Comparison of ENCODE assay signal across 20 cellular contexts in genomic region chr20:57117296-57117695, GRCh38.
DNase-seq lines count a peak whose midpoint lies in the region; ATAC-seq, FAIRE-seq and TF ChIP-seq lines count a peak whose summit lies in the region.
"Had no signal": no experiment of that assay in that cellular context is flagged by ENCODE, and none has a peak within 500 bp of the region (broad histone marks: within the 10 kb centered on the region; RNA-seq: fewer than 3 reads in every experiment).

No MANE protein-coding gene starts in this region.

- no peaks in the 10 kb centered on the region for H3K79me1 ChIP-seq in H9 (ENCODE audit: insufficient read depth, low read depth, low read length, poor library complexity, severe bottlenecking)

- no peak overlapping the region for H3K4me3 Mint-ChIP-seq in H9
- H3K4me3 Mint-ChIP-seq in activated CD4-positive, alpha-beta T cell treated with anti-CD3 and anti-CD28 coated beads, Interleukin-2, amount 10 ng/mL, durations not matched to agents 24 days and 14 days, result no peak overlapping the region
- H3K4me3 Mint-ChIP-seq: HFFc6; T-helper 2 cell treated with Interferon-gamma antibody and Interleukin-4, amounts not matched to agents 5 μg/mL and 100 μg/mL, for 36 hours had no signal

- H3K23me2 ChIP-seq in H9 (ENCODE audit: insufficient read length, low read depth, low read length, poor library complexity, severe bottlenecking), result peaks cover 4% of the 10 kb centered on the region

- no peak overlapping the region for H4K5ac ChIP-seq in H9 (ENCODE audit: insufficient read length, low read depth, low read length)

- TF ChIP-seq CTCF in H9 (conservative IDR thresholded peaks at IDR 0.05), result no peak

- H2BK20ac ChIP-seq in H9 (ENCODE audit: low read depth, low read length, poor library complexity, severe bottlenecking), result no peak overlapping the region

- no peaks in the 10 kb centered on the region for H3K79me2 ChIP-seq in H9 (ENCODE audit: insufficient read depth, low read length)

- no peaks in the 10 kb centered on the region; the same call in 1 of the 2 replicates for H3K4me1 ChIP-seq in H9 (ENCODE audit: insufficient read depth, low read length)
- H3K4me1 ChIP-seq: BE2C, SJSA1 had no signal

- peaks cover 0 to 3% (median 0%) of the 10 kb centered on the region in 3 experiments; a peak in 2 of 7 replicates for H3K36me3 Mint-ChIP-seq in H9 (ENCODE audit: insufficient read depth in 1 of 3, low read depth in 3 of 3)
- H3K36me3 Mint-ChIP-seq in activated CD4-positive, alpha-beta T cell treated with anti-CD3 and anti-CD28 coated beads, Interleukin-2, amount 10 ng/mL, durations not matched to agents 24 days and 14 days (ENCODE audit: low read depth), result no peaks in the 10 kb centered on the region

- no peaks in the 10 kb centered on the region for H3K9me3 ChIP-seq in H9 (ENCODE audit: control insufficient read depth, low read depth, low read length)
- H3K9me3 ChIP-seq: BE2C, SJSA1 had no signal

- intact Hi-C loops in activated CD4-positive, alpha-beta T cell treated with anti-CD3 and anti-CD28 coated beads, Interleukin-2, amount 10 ng/mL, durations not matched to agents 24 days and 14 days (cut with micrococcal nuclease), result no loop called here

- no peak overlapping the region for H2AFZ ChIP-seq in H9 (ENCODE audit: low read length)

- WGBS in H9 (ENCODE audit: extremely low coverage, insufficient read length, low lambda C conversion rate), result no CpG with 5 or more reads among the region's 7 CpGs

- no peak overlapping the region; a peak in 1 of 7 replicates for H3K27ac Mint-ChIP-seq in H9
- H3K27ac Mint-ChIP-seq in activated CD4-positive, alpha-beta T cell treated with anti-CD3 and anti-CD28 coated beads, Interleukin-2, amount 10 ng/mL, durations not matched to agents 24 days and 14 days, result no peak overlapping the region
- H3K27ac Mint-ChIP-seq: HFFc6; T-helper 2 cell treated with Interferon-gamma antibody and Interleukin-4, amounts not matched to agents 5 μg/mL and 100 μg/mL, for 36 hours had no signal

- H3K4me1 Mint-ChIP-seq in H9, result peaks cover 5 to 15% of the 10 kb centered on the region in 2 experiments; a peak in 3 of 4 replicates
- no peaks in the 10 kb centered on the region for H3K4me1 Mint-ChIP-seq in activated CD4-positive, alpha-beta T cell treated with anti-CD3 and anti-CD28 coated beads, Interleukin-2, amount 10 ng/mL, durations not matched to agents 24 days and 14 days

- H3T11ph ChIP-seq in H9 (ENCODE audit: low read length), result no peak overlapping the region

- H4K91ac ChIP-seq in H9 (ENCODE audit: insufficient read length, low read depth, low read length), result no peak overlapping the region

- H3K27me3 Mint-ChIP-seq in H9 (ENCODE audit: low read depth), result peaks cover 11% of the 10 kb centered on the region
- H3K27me3 Mint-ChIP-seq in activated CD4-positive, alpha-beta T cell treated with anti-CD3 and anti-CD28 coated beads, Interleukin-2, amount 10 ng/mL, durations not matched to agents 24 days and 14 days, result no peaks in the 10 kb centered on the region

- no peak overlapping the region; the same call in 1 of the 2 replicates for H3K14ac ChIP-seq in H9 (ENCODE audit: insufficient read depth, low read length)

- no peak overlapping the region for H3K18ac ChIP-seq in H9 (ENCODE audit: insufficient read length, low read depth, low read length)

- no peaks in the 10 kb centered on the region for H4K20me1 ChIP-seq in H9 (ENCODE audit: control insufficient read depth, insufficient read depth, insufficient read length)

- no peak overlapping the region for H2BK120ac ChIP-seq in H9 (ENCODE audit: low read depth, low read length, poor library complexity, severe bottlenecking)

- no peak overlapping the region for H3K23ac ChIP-seq in H9 (ENCODE audit: insufficient read length, low read depth, low read length)

- H4K8ac ChIP-seq in H9 (replicated peaks; ENCODE audit: insufficient read length, low read depth, low read length), result peak overlapping the region; percentile 39

- H3K9ac ChIP-seq in H9 (ENCODE audit: extremely low read depth, insufficient read length, low read length), result no peak overlapping the region

- H3K4ac ChIP-seq in H9 (ENCODE audit: low read depth, low read length), result no peak overlapping the region

- no peak overlapping the region for H3K56ac ChIP-seq in H9 (ENCODE audit: insufficient read length, low read depth, low read length)

- H2BK5ac ChIP-seq in H9 (ENCODE audit: insufficient read length, low read length), result no peak overlapping the region

- H2AK5ac ChIP-seq in H9 (ENCODE audit: insufficient read length, low read length), result no peak overlapping the region

- peak overlapping the region; percentile 22 for H3K4me2 ChIP-seq in H9 (ENCODE audit: insufficient read depth, insufficient read length, low read length)

- no peak overlapping the region for H2BK15ac ChIP-seq in H9 (ENCODE audit: low read depth, low read length)

- H3K9me3 Mint-ChIP-seq in H9, result peaks cover 0 to 6% of the 10 kb centered on the region in 2 experiments; a peak in 3 of 5 replicates
- no peaks in the 10 kb centered on the region for H3K9me3 Mint-ChIP-seq in activated CD4-positive, alpha-beta T cell treated with anti-CD3 and anti-CD28 coated beads, Interleukin-2, amount 10 ng/mL, durations not matched to agents 24 days and 14 days
- H3K9me3 Mint-ChIP-seq: T-helper 2 cell treated with Interferon-gamma antibody and Interleukin-4, amounts not matched to agents 5 μg/mL and 100 μg/mL, for 36 hours had no signal

- peak; percentile 90 for FAIRE-seq in HTR-8/SVneo (lab: Jason Lieb, UNC)

- H2BK12ac ChIP-seq in H9 (ENCODE audit: insufficient read length, low read depth, low read length), result no peak overlapping the region

- H3K27ac ChIP-seq in H9 (ENCODE audit: insufficient read length, low read depth, low read length), result no peak overlapping the region
- H3K27ac ChIP-seq: SJSA1 had no signal

- H3K27me3 ChIP-seq in H9 (ENCODE audit: insufficient read depth, low read length), result no peaks in the 10 kb centered on the region
- H3K27me3 ChIP-seq: BE2C, SJSA1 had no signal

- ATAC-seq in GM19397 (IDR thresholded peaks at IDR 0.05; ENCODE audit: unreplicated experiment), result no peak
- ATAC-seq: Right ventricle myocardium inferior had no signal

- DNase-seq in H9, result peak; percentile 83
- no peak for DNase-seq in HTR-8/SVneo (ENCODE audit: insufficient read length, low spot score)
- DNase-seq in SW480 (ENCODE audit: low spot score), result peak; percentile 44
- DNase-seq in iPS-NIHi7 (ENCODE audit: extremely low spot score), result peak; percentile 32
- DNase-seq in AG20443 (ENCODE audit: low spot score), result no peak
- no peak for DNase-seq in activated CD4-positive, alpha-beta T cell treated with anti-CD3 and anti-CD28 coated beads, Interleukin-2, amount 10 ng/mL, durations not matched to agents 24 days and 14 days
- no peak for DNase-seq in AG08395 (ENCODE audit: low spot score)
- DNase-seq: BE2C, Calu3, HFFc6, KBM-7, NCI-H2029, NCI-H226, NCI-H510A, NCI-H748 treated with DMSO at 0.1 percent for 48 hours, T-helper 1 cell had no signal

Comparison
In these comparisons a context has a peak if more than half of its experiments do, and no peak if none do; other contexts are left out.
1. DNase-seq: peak in H9 (single experiment), SW480 (single experiment) and iPS-NIHi7 (single experiment); none in HTR-8/SVneo (single experiment), AG20443 (single experiment), activated CD4-positive, alpha-beta T cell treated with anti-CD3 and anti-CD28 coated beads, Interleukin-2, amount 10 ng/mL, durations not matched to agents 24 days and 14 days (single experiment) and AG08395 (single experiment).